In genomic region chr6:79076881-79077641, GRCh38 we compare ENCODE assay signal across 8 cellular contexts. TPM values are rescaled to one million over a fixed set of nuclear protein-coding genes. Genes with fewer than 3 reads are reported as not detected.
DNase-seq lines count a peak whose midpoint lies in the region; ATAC-seq and TF ChIP-seq lines count a peak whose summit lies in the region.

No MANE protein-coding gene starts in this region.

- no peaks in the 10 kb centered on the region for H3K9me3 Mint-ChIP-seq in nephron progenitor cell

- peak overlapping the region; percentile 86 for H3K27ac Mint-ChIP-seq in nephron progenitor cell

- peaks cover 47% of the 10 kb centered on the region for H4K20me1 ChIP-seq in Loucy (ENCODE audit: insufficient read depth, low read length, poor library complexity, severe bottlenecking)

- no peaks in the 10 kb centered on the region for H3K27me3 Mint-ChIP-seq in nephron progenitor cell (ENCODE audit: low read depth, poor library complexity)

- H3K4me2 ChIP-seq in Loucy (ENCODE audit: low read depth, low read length, poor library complexity, severe bottlenecking): peak overlapping the region; percentile 91

- H3K4me1 ChIP-seq in Loucy (ENCODE audit: insufficient read depth, low read length, poor library complexity, severe bottlenecking) (peaks cover 69% of the 10 kb centered on the region), RWPE2 (ENCODE audit: insufficient read depth, poor library complexity, severe bottlenecking) (peaks cover 29% of the 10 kb centered on the region)

- H3F3A ChIP-seq in Loucy (ENCODE audit: low read depth): no peaks in the 10 kb centered on the region

- peak overlapping the region; percentile 89 for H3K9ac ChIP-seq in Loucy (ENCODE audit: low read depth, low read length, poor library complexity, severe bottlenecking)

- peaks cover 69% of the 10 kb centered on the region for H3K79me2 ChIP-seq in Loucy (ENCODE audit: insufficient read depth, low read length)

- H3K27me3 ChIP-seq in H7 (ENCODE audit: control insufficient read depth, insufficient read depth, low read length) (no peaks in the 10 kb centered on the region), Loucy (ENCODE audit: insufficient read depth, low read length, poor library complexity, severe bottlenecking) (no peaks in the 10 kb centered on the region), RWPE2 (ENCODE audit: insufficient read depth, poor library complexity, severe bottlenecking) (no peaks in the 10 kb centered on the region)

- H3K4me3 ChIP-seq in H7 (ENCODE audit: insufficient read depth, low read depth, low read length) (peak overlapping the region; percentile 89), Loucy (ENCODE audit: low read length, poor library complexity, severe bottlenecking) (peak overlapping the region; percentile 97), RWPE2 (ENCODE audit: severe bottlenecking) (peak overlapping the region; percentile 95), fibroblast of the aortic adventitia (ENCODE audit: low read depth, low read length) (peak overlapping the region; percentile 84)

- peaks cover 10% of the 10 kb centered on the region for H3K36me3 Mint-ChIP-seq in nephron progenitor cell (ENCODE audit: low read depth)

- DNase-seq in ELR (ENCODE audit: low read depth) (peak; percentile 96), H7 (peak; percentile 86), RWPE2 (ENCODE audit: low spot score) (peak; percentile 91), fibroblast of the aortic adventitia (ENCODE audit: low read depth) (peak; percentile 91), nephron progenitor cell (peak; percentile 85)
- DNase-seq in activated effector memory CD4-positive, alpha-beta T cell treated with Interleukin-2 at 50 U/mL for 16 hours: peak; percentile 89
- peak; percentile 87 for DNase-seq in stimulated activated naive CD8-positive, alpha-beta T cell treated with anti-CD3 and anti-CD28 coated beads, Interleukin-15, Interleukin-2, amounts not matched to agents 100 U/mL and 50 U/mL, for 24 hours

- peak overlapping the region; percentile 88 for H2AFZ ChIP-seq in Loucy (ENCODE audit: low read length)

- H3K9me3 ChIP-seq in Loucy (ENCODE audit: insufficient read depth, low read depth, low read length) (no peaks in the 10 kb centered on the region), RWPE2 (ENCODE audit: severe bottlenecking) (no peaks in the 10 kb centered on the region)

- H3K9me2 ChIP-seq in Loucy (replicated peaks; ENCODE audit: low read depth, low read length): no peaks in the 10 kb centered on the region

- H3K4me3 Mint-ChIP-seq in nephron progenitor cell: peak overlapping the region; percentile 94

- H3K4me1 Mint-ChIP-seq in nephron progenitor cell: peaks cover 56% of the 10 kb centered on the region

- H3K27ac ChIP-seq in RWPE2 (ENCODE audit: poor library complexity, severe bottlenecking): peak overlapping the region; percentile 77

- H3K36me3 ChIP-seq in H7 (replicated peaks; ENCODE audit: control insufficient read depth, insufficient read depth, low read length) (no peaks in the 10 kb centered on the region), Loucy (ENCODE audit: insufficient read depth, low read length) (no peaks in the 10 kb centered on the region), RWPE2 (ENCODE audit: low read depth) (peaks cover 34% of the 10 kb centered on the region)

- TF ChIP-seq CTCF in Loucy (conservative IDR thresholded peaks at IDR 0.05; ENCODE audit: low read length) (no peak), RWPE2 (IDR thresholded peaks at IDR 0.05; ENCODE audit: poor library complexity, severe bottlenecking) (no peak), fibroblast of the aortic adventitia (IDR thresholded peaks at IDR 0.05; ENCODE audit: insufficient read depth, low read length) (no peak), nephron progenitor cell (IDR thresholded peaks at IDR 0.05) (no peak)

- ATAC-seq in RWPE2 (ENCODE audit: low read depth): peak; percentile 81
- peak; percentile 69 for ATAC-seq in stimulated activated naive CD8-positive, alpha-beta T cell treated with anti-CD3 and anti-CD28 coated beads, Interleukin-15, Interleukin-2, amounts not matched to agents 100 U/mL and 50 U/mL, for 24 hours

RNA-seq across cellular contexts. Expression of gene PHIP, which starts 1.0 kb away (rescaled TPM):
- total RNA-seq in H7 (2014; rRNA removed; shearing (Covaris generic)): 24.4 and 39.5 TPM in 2 replicates
- total RNA-seq in fibroblast of the aortic adventitia (ENCODE audit: low replicate concordance): 30.1 and 34.3 TPM in 2 replicates

Comparison
In these comparisons a context has a peak if more than half of its experiments do, and no peak if none do; other contexts are left out.
1. Peak in every context shown above with its lines: DNase-seq, ATAC-seq, H3K4me3 ChIP-seq and H3K27ac ChIP-seq.